In the genomic region with DNA sequence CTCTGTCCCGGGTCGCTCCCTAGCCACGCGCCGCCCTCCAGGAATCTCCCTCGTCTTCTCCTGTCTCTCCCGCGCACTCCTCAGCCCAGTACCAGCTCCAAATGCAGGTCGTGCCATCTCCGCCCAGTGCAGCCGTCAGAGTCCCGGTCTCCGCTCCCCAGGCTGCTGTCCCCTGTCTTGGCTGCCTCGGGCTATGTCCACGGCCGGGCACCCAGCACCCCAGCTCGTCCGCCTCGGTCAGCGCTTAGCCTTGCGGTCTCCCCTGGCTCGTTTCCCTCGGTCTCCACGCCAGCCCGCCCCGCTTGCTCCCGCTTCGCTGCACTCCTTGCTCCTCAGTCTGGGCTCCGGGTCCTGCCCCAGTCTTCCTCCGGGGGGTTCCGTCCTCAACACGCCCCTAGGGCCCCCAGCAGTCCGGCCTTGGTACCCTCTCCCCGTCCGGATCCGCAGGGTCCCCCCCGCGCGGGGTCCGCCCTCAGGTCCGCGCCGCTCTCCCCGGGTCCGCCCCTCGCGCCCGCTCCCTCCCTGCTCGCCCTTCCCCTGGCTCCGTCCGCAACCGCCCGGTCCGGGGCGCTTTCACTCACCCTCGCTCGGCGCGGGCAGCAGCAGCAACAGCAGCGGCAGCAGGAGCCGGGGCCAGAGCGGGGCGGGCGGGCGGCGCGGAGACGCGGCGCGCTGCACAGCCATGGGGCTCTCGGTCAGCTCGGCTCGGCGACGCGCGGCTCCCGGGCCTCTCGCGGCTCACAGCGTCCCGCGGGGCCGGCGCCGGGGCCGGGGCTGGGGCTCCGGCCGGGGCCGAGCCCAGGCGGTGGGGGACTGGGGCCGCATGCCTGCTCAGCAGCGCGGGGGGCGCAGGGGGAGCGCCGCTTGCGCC, we compare ENCODE assay signal across 1 cellular context.
TF ChIP-seq lines count a peak whose summit lies in the region.

No MANE protein-coding gene starts in this region.

TF ChIP-seq in HepG2, 621 proteins besides CTCF, POLR2A, EP300 and RAD21 (continued from another document and continues in another):
- TF ChIP-seq, protein P1, sequence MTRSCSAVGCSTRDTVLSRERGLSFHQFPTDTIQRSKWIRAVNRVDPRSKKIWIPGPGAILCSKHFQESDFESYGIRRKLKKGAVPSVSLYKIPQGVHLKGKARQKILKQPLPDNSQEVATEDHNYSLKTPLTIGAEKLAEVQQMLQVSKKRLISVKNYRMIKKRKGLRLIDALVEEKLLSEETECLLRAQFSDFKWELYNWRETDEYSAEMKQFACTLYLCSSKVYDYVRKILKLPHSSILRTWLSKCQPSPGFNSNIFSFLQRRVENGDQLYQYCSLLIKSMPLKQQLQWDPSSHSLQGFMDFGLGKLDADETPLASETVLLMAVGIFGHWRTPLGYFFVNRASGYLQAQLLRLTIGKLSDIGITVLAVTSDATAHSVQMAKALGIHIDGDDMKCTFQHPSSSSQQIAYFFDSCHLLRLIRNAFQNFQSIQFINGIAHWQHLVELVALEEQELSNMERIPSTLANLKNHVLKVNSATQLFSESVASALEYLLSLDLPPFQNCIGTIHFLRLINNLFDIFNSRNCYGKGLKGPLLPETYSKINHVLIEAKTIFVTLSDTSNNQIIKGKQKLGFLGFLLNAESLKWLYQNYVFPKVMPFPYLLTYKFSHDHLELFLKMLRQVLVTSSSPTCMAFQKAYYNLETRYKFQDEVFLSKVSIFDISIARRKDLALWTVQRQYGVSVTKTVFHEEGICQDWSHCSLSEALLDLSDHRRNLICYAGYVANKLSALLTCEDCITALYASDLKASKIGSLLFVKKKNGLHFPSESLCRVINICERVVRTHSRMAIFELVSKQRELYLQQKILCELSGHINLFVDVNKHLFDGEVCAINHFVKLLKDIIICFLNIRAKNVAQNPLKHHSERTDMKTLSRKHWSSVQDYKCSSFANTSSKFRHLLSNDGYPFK (CRISPR knock-in tag; IDR thresholded peaks at IDR 0.05; ENCODE audit: borderline replicate concordance): no peak
- TF ChIP-seq TAF15 (IDR thresholded peaks at IDR 0.05; ENCODE audit: low read depth, low read length, poor library complexity, severe bottlenecking) (peak; percentile 81), KMT2B (CRISPR knock-in tag; IDR thresholded peaks at IDR 0.05) (0 out of 2 replicates have a peak, but pooled peaks have one; percentile 19), SALL1 (CRISPR knock-in tag; IDR thresholded peaks at IDR 0.05) (0 out of 2 replicates have a peak, but pooled peaks have one; percentile 5), ZBTB2 (CRISPR knock-in tag; IDR thresholded peaks at IDR 0.05; ENCODE audit: low read depth) (0 out of 2 replicates have a peak, but pooled peaks have one; percentile 16), SP1 (IDR thresholded peaks at IDR 0.05) (no peak), SP1 (CRISPR knock-in tag; IDR thresholded peaks at IDR 0.05) (0 out of 2 replicates have a peak, but pooled peaks have one; percentile 33), ZNF790 (CRISPR knock-in tag; IDR thresholded peaks at IDR 0.05; ENCODE audit: borderline replicate concordance) (0 out of 2 replicates have a peak, but pooled peaks have one; percentile 83), ZNF761 (CRISPR knock-in tag; conservative IDR thresholded peaks at IDR 0.05) (no peak), ZNF781 (CRISPR knock-in tag; IDR thresholded peaks at IDR 0.05; ENCODE audit: borderline replicate concordance, not compliant biosample characterization) (no peak), DNMT1 (CRISPR knock-in tag; IDR thresholded peaks at IDR 0.05) (0 out of 2 replicates have a peak, but pooled peaks have one; percentile 59), TBX2 (CRISPR knock-in tag; IDR thresholded peaks at IDR 0.05; ENCODE audit: borderline replicate concordance) (peak; percentile 67; the same call in 1 of the 2 replicates), RXRA (CRISPR knock-in tag; IDR thresholded peaks at IDR 0.05) (peak; percentile 39; the same call in 1 of the 2 replicates), ATF7-NPFF (CRISPR knock-in tag; IDR thresholded peaks at IDR 0.05; ENCODE audit: low read depth) (0 out of 2 replicates have a peak, but pooled peaks have one; percentile 17), ZNF572 (CRISPR knock-in tag; IDR thresholded peaks at IDR 0.05) (no peak), SMAD1 (CRISPR knock-in tag; IDR thresholded peaks at IDR 0.05; ENCODE audit: borderline replicate concordance, low read depth) (no peak), ZBTB39 (CRISPR knock-in tag; IDR thresholded peaks at IDR 0.05) (0 out of 2 replicates have a peak, but pooled peaks have one; percentile 58), ZNF615 (CRISPR knock-in tag; IDR thresholded peaks at IDR 0.05; ENCODE audit: borderline replicate concordance) (no peak), ZNF782 (CRISPR knock-in tag; IDR thresholded peaks at IDR 0.05; ENCODE audit: borderline replicate concordance) (no peak), ZFP1 (CRISPR knock-in tag; IDR thresholded peaks at IDR 0.05) (0 out of 2 replicates have a peak, but pooled peaks have one; percentile 14), YY1 (IDR thresholded peaks at IDR 0.05; ENCODE audit: insufficient read depth, insufficient replicate concordance, low read depth, low read length) (peak; percentile 74), KAT2B (IDR thresholded peaks at IDR 0.05; ENCODE audit: borderline replicate concordance, low read depth, low read length) (no peak), ZNF350 (CRISPR knock-in tag; IDR thresholded peaks at IDR 0.05; ENCODE audit: borderline replicate concordance, low read depth) (0 out of 2 replicates have a peak, but pooled peaks have one; percentile 49), ZSCAN29 (CRISPR knock-in tag; conservative IDR thresholded peaks at IDR 0.05) (no peak)
- TF ChIP-seq, protein P2, sequence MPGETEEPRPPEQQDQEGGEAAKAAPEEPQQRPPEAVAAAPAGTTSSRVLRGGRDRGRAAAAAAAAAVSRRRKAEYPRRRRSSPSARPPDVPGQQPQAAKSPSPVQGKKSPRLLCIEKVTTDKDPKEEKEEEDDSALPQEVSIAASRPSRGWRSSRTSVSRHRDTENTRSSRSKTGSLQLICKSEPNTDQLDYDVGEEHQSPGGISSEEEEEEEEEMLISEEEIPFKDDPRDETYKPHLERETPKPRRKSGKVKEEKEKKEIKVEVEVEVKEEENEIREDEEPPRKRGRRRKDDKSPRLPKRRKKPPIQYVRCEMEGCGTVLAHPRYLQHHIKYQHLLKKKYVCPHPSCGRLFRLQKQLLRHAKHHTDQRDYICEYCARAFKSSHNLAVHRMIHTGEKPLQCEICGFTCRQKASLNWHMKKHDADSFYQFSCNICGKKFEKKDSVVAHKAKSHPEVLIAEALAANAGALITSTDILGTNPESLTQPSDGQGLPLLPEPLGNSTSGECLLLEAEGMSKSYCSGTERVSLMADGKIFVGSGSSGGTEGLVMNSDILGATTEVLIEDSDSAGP (CRISPR knock-in tag; IDR thresholded peaks at IDR 0.05; ENCODE audit: borderline replicate concordance): peak; percentile 49; the same call in 1 of the 2 replicates
- TF ChIP-seq, protein P3, sequence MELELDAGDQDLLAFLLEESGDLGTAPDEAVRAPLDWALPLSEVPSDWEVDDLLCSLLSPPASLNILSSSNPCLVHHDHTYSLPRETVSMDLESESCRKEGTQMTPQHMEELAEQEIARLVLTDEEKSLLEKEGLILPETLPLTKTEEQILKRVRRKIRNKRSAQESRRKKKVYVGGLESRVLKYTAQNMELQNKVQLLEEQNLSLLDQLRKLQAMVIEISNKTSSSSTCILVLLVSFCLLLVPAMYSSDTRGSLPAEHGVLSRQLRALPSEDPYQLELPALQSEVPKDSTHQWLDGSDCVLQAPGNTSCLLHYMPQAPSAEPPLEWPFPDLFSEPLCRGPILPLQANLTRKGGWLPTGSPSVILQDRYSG (CRISPR knock-in tag; IDR thresholded peaks at IDR 0.05): no peak
- TF ChIP-seq, protein P4, sequence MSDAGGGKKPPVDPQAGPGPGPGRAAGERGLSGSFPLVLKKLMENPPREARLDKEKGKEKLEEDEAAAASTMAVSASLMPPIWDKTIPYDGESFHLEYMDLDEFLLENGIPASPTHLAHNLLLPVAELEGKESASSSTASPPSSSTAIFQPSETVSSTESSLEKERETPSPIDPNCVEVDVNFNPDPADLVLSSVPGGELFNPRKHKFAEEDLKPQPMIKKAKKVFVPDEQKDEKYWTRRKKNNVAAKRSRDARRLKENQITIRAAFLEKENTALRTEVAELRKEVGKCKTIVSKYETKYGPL (CRISPR knock-in tag; IDR thresholded peaks at IDR 0.05): no peak
- TF ChIP-seq, protein P5, sequence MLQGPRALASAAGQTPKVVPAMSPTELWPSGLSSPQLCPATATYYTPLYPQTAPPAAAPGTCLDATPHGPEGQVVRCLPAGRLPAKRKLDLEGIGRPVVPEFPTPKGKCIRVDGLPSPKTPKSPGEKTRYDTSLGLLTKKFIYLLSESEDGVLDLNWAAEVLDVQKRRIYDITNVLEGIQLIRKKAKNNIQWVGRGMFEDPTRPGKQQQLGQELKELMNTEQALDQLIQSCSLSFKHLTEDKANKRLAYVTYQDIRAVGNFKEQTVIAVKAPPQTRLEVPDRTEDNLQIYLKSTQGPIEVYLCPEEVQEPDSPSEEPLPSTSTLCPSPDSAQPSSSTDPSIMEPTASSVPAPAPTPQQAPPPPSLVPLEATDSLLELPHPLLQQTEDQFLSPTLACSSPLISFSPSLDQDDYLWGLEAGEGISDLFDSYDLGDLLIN (CRISPR knock-in tag; IDR thresholded peaks at IDR 0.05; ENCODE audit: borderline replicate concordance): no peak
- TF ChIP-seq, protein P6, sequence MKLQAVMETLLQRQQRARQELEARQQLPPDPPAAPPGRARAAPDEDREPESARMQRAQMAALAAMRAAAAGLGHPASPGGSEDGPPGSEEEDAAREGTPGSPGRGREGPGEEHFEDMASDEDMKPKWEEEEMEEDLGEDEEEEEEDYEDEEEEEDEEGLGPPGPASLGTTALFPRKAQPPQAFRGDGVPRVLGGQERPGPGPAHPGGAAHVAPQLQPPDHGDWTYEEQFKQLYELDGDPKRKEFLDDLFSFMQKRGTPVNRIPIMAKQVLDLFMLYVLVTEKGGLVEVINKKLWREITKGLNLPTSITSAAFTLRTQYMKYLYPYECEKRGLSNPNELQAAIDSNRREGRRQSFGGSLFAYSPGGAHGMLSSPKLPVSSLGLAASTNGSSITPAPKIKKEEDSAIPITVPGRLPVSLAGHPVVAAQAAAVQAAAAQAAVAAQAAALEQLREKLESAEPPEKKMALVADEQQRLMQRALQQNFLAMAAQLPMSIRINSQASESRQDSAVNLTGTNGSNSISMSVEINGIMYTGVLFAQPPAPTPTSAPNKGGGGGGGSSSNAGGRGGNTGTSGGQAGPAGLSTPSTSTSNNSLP (IDR thresholded peaks at IDR 0.05; ENCODE audit: low read depth, low read length): no peak
- TF ChIP-seq, protein P7, sequence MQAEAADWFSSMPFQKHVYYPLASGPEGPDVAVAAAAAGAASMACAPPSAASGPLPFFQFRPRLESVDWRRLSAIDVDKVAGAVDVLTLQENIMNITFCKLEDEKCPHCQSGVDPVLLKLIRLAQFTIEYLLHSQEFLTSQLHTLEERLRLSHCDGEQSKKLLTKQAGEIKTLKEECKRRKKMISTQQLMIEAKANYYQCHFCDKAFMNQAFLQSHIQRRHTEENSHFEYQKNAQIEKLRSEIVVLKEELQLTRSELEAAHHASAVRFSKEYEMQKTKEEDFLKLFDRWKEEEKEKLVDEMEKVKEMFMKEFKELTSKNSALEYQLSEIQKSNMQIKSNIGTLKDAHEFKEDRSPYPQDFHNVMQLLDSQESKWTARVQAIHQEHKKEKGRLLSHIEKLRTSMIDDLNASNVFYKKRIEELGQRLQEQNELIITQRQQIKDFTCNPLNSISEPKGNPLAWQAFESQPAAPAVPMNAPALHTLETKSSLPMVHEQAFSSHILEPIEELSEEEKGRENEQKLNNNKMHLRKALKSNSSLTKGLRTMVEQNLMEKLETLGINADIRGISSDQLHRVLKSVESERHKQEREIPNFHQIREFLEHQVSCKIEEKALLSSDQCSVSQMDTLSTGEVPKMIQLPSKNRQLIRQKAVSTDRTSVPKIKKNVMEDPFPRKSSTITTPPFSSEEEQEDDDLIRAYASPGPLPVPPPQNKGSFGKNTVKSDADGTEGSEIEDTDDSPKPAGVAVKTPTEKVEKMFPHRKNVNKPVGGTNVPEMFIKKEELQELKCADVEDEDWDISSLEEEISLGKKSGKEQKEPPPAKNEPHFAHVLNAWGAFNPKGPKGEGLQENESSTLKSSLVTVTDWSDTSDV (CRISPR knock-in tag; IDR thresholded peaks at IDR 0.05): no peak
- TF ChIP-seq, protein P8, sequence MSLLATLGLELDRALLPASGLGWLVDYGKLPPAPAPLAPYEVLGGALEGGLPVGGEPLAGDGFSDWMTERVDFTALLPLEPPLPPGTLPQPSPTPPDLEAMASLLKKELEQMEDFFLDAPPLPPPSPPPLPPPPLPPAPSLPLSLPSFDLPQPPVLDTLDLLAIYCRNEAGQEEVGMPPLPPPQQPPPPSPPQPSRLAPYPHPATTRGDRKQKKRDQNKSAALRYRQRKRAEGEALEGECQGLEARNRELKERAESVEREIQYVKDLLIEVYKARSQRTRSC (CRISPR knock-in tag; IDR thresholded peaks at IDR 0.05; ENCODE audit: low read depth): no peak
- TF ChIP-seq, protein P9, sequence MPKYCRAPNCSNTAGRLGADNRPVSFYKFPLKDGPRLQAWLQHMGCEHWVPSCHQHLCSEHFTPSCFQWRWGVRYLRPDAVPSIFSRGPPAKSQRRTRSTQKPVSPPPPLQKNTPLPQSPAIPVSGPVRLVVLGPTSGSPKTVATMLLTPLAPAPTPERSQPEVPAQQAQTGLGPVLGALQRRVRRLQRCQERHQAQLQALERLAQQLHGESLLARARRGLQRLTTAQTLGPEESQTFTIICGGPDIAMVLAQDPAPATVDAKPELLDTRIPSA (CRISPR knock-in tag; IDR thresholded peaks at IDR 0.05; ENCODE audit: borderline replicate concordance): no peak
